ENCODE assay signal across 8 cellular contexts in genomic region chr7:138460649-138461607, GRCh38. TPM values are rescaled to one million over a fixed set of nuclear protein-coding genes. Genes with fewer than 3 reads are reported as not detected.
DNase-seq lines count a peak whose midpoint lies in the region; TF ChIP-seq lines count a peak whose summit lies in the region.

No MANE protein-coding gene starts in this region.

- H2BK15ac ChIP-seq in H9 (ENCODE audit: low read depth, low read length): 0 out of 2 replicates have a peak overlapping the region, but pooled peaks have one; percentile 5

- H3K4me3 ChIP-seq in GM08714 (ENCODE audit: low read length) (peak overlapping the region; percentile 95), retinal pigment epithelial cell (ENCODE audit: low read length) (peak overlapping the region; percentile 93)

- H3T11ph ChIP-seq in H9 (ENCODE audit: low read length): no peak overlapping the region

- H2AK5ac ChIP-seq in H9 (ENCODE audit: insufficient read length, low read length): no peak overlapping the region

- no peak overlapping the region for H4K91ac ChIP-seq in H9 (ENCODE audit: insufficient read length, low read depth, low read length)

- no peak overlapping the region for H2BK5ac ChIP-seq in H9 (ENCODE audit: insufficient read length, low read length)

- H2BK20ac ChIP-seq in H9 (ENCODE audit: low read depth, low read length, poor library complexity, severe bottlenecking): no peak overlapping the region

- H3K18ac ChIP-seq in H9 (ENCODE audit: insufficient read length, low read depth, low read length): no peak overlapping the region

- H3K79me1 ChIP-seq in H9 (ENCODE audit: insufficient read depth, low read depth, low read length, poor library complexity, severe bottlenecking): no peaks in the 10 kb centered on the region

- no peak overlapping the region for H2AFZ ChIP-seq in H9 (ENCODE audit: low read length)

- no peak overlapping the region for H3K4ac ChIP-seq in H9 (ENCODE audit: low read depth, low read length)

- TF ChIP-seq CTCF in H9 (conservative IDR thresholded peaks at IDR 0.05) (no peak), retinal pigment epithelial cell (conservative IDR thresholded peaks at IDR 0.05; ENCODE audit: low read depth, low read length) (no peak)

- peaks cover 2% of the 10 kb centered on the region; the same call in 1 of the 2 replicates for H3K4me1 ChIP-seq in H9 (ENCODE audit: insufficient read depth, low read length)

- no peaks in the 10 kb centered on the region for H4K20me1 ChIP-seq in H9 (ENCODE audit: control insufficient read depth, insufficient read depth, insufficient read length)

- no peak overlapping the region for H3K56ac ChIP-seq in H9 (ENCODE audit: insufficient read length, low read depth, low read length)

- no peaks in the 10 kb centered on the region for H3K27me3 ChIP-seq in H9 (ENCODE audit: insufficient read depth, low read length)

- DNase-seq in H9 (peak; percentile 38), M059J (ENCODE audit: low read depth) (peak; percentile 64), T follicular helper cell (ENCODE audit: low read depth) (peak; percentile 40), amniotic stem cell (lab: John Stamatoyannopoulos, UW) (peak; percentile 4), hepatic stellate cell (ENCODE audit: low spot score) (peak; percentile 48), retinal pigment epithelial cell (ENCODE audit: low read depth) (no peak), T1000 (lab: John Stamatoyannopoulos, UW) (no peak)

- peak overlapping the region; percentile 94 for H3K4me2 ChIP-seq in H9 (ENCODE audit: insufficient read depth, insufficient read length, low read length)

- H3K27ac Mint-ChIP-seq in H9: peak overlapping the region; percentile 87 to 96 (median 89)

- no peak overlapping the region for H2BK12ac ChIP-seq in H9 (ENCODE audit: insufficient read length, low read depth, low read length)

- H3K14ac ChIP-seq in H9 (ENCODE audit: insufficient read depth, low read length): peak overlapping the region; percentile 87

- no peaks in the 10 kb centered on the region for H3K27me3 Mint-ChIP-seq in H9 (ENCODE audit: low read depth)

- peaks cover 4% of the 10 kb centered on the region for H3K23me2 ChIP-seq in H9 (ENCODE audit: insufficient read length, low read depth, low read length, poor library complexity, severe bottlenecking)

- peaks cover 6 to 18% of the 10 kb centered on the region in 2 experiments; a peak in 4 of 5 replicates for H3K9me3 Mint-ChIP-seq in H9

- H3K23ac ChIP-seq in H9 (ENCODE audit: insufficient read length, low read depth, low read length): no peak overlapping the region

- H3K4me3 Mint-ChIP-seq in H9: peak overlapping the region; percentile 96 to 97

- no peak overlapping the region for H3K27ac ChIP-seq in H9 (ENCODE audit: insufficient read length, low read depth, low read length)

- H4K8ac ChIP-seq in H9 (replicated peaks; ENCODE audit: insufficient read length, low read depth, low read length): no peak overlapping the region

- peak overlapping the region; percentile 99 for H3K9ac ChIP-seq in H9 (ENCODE audit: extremely low read depth, insufficient read length, low read length)

- peaks cover 36% of the 10 kb centered on the region for H3K79me2 ChIP-seq in H9 (ENCODE audit: insufficient read depth, low read length)

- H3K36me3 Mint-ChIP-seq in H9 (ENCODE audit: insufficient read depth in 1 of 3, low read depth in 3 of 3): peaks cover 33 to 49% (median 45%) of the 10 kb centered on the region in 3 experiments

- WGBS in H9 (ENCODE audit: extremely low coverage, insufficient read length, low lambda C conversion rate): no CpG with 5 or more reads among the region's 84 CpGs

- H3K4me1 Mint-ChIP-seq in H9: peaks cover 42 to 46% of the 10 kb centered on the region in 2 experiments

- H2BK120ac ChIP-seq in H9 (ENCODE audit: low read depth, low read length, poor library complexity, severe bottlenecking): no peak overlapping the region

- H3K9me3 ChIP-seq in H9 (ENCODE audit: control insufficient read depth, low read depth, low read length): no peaks in the 10 kb centered on the region

- H4K5ac ChIP-seq in H9 (ENCODE audit: insufficient read length, low read depth, low read length): no peak overlapping the region

RNA-seq across cellular contexts. Expression of gene TRIM24, which starts 0.9 kb away (rescaled TPM):
- total RNA-seq in H9 (2021): 255 and 260 TPM in 2 replicates
- total RNA-seq in M059J (2014; rRNA removed; shearing (Covaris generic)): 13.9 and 21.0 TPM in 2 replicates

Comparison
In these comparisons a context has a peak if more than half of its experiments do, and no peak if none do; other contexts are left out.
1. DNase-seq: peak in H9 (single experiment), M059J (single experiment), T follicular helper cell (single experiment), amniotic stem cell (single experiment) and hepatic stellate cell (single experiment); none in retinal pigment epithelial cell (single experiment) and T1000 (single experiment).
2. RNA of gene TRIM24, which starts 0.9 kb away (total RNA-seq): 255 to 260 TPM in H9; 13.9 to 21.0 TPM in M059J; every median in the first group is over 10 times any median in the second.